In the genomic region with DNA sequence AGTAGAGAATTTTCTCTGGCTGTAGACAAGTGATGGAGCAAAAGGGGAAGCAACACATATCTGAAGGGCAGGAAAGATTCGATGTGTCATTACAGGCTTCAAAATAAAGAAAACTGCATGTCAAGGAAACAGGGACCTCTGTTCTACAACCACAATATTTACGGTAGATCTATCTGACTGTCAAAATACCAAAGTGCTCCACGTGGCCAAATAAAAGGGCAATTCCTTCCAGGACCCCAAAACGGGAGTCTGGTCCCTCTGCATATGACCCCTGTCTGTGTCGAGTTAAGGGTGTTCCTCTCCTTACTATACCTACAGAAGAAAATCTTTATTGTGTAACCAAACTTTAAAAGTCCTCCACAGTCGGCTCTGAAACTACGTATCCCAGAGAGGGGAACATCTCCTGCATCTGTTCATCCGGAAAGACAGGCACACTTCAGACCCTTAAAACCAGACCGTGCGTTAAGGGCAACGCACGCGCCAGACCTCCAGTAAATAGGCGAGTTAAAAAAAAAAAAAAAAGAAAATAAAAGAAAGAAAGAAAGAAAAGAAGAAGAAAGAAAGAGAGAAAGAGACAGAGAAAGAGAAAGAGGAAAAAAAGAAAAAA, we compare ENCODE assay signal across 8 cellular contexts. TPM values are rescaled to one million over a fixed set of nuclear protein-coding genes. Genes with fewer than 3 reads are reported as not detected.
A peak's percentile ranks its signal among the peaks of the same experiment; 100 is the strongest.
DNase-seq lines count a peak whose midpoint lies in the region; ATAC-seq, FAIRE-seq and TF ChIP-seq lines count a peak whose summit lies in the region.

No MANE protein-coding gene starts in this region.

- H3K36me3 ChIP-seq in bronchial epithelial cell (ENCODE audit: control insufficient read depth, insufficient read depth, low read length) (peaks cover 2% of the 10 kb centered on the region), muscle layer of duodenum (ENCODE audit: control insufficient read depth in 1 of 2, insufficient read depth in 2 of 2, low read length in 2 of 2) (no peaks in the 10 kb centered on the region)

- no peaks in the 10 kb centered on the region for H3K9me3 ChIP-seq in muscle layer of duodenum (ENCODE audit: control insufficient read depth in 1 of 2, low read length in 2 of 2)

- H3K27me3 ChIP-seq in bronchial epithelial cell (ENCODE audit: control insufficient read depth, insufficient read depth, low read length), result no peaks in the 10 kb centered on the region
- H3K27me3 ChIP-seq in muscle layer of duodenum (ENCODE audit: low read depth, low read length), result no peaks in the 10 kb centered on the region

- peak overlapping the region; percentile 90 for H3K4me3 ChIP-seq in NB4 (ENCODE audit: low read depth, low read length)
- peak overlapping the region; percentile 92 for H3K4me3 ChIP-seq in bronchial epithelial cell (ENCODE audit: low read depth, low read length)
- H3K4me3 ChIP-seq in muscle layer of duodenum (ENCODE audit: low read depth in 1 of 2, low read length in 2 of 2), result peak overlapping the region; percentile 71 to 99

- H3K4me1 ChIP-seq in muscle layer of duodenum (ENCODE audit: control insufficient read depth in 1 of 2, insufficient read depth in 2 of 2, low read length in 2 of 2), result peaks cover 8 to 23% of the 10 kb centered on the region in 2 donors

- DNase-seq in ELF-1 (ENCODE audit: low read depth, low spot score) (peak; percentile 24), NB4 (ENCODE audit: low read depth) (peak; percentile 75), bronchial epithelial cell (ENCODE audit: low read depth) (no peak), T-helper 9 cell (no peak)

- ATAC-seq in HG03108 (IDR thresholded peaks at IDR 0.05; ENCODE audit: unreplicated experiment) (no peak), HG02840 (IDR thresholded peaks at IDR 0.05; ENCODE audit: low FRiP score, unreplicated experiment) (no peak), HG03354 (IDR thresholded peaks at IDR 0.05; ENCODE audit: poor library complexity, severe bottlenecking, unreplicated experiment) (no peak)

- H3K27ac ChIP-seq in muscle layer of duodenum (ENCODE audit: low read length), result peak overlapping the region; percentile 63

- no peak for TF ChIP-seq CTCF in NB4 (IDR thresholded peaks at IDR 0.05; ENCODE audit: low read depth, low read length)
- TF ChIP-seq CTCF in bronchial epithelial cell (IDR thresholded peaks at IDR 0.05; ENCODE audit: insufficient read depth, low read length, severe bottlenecking), result no peak

- no peak for FAIRE-seq in bronchial epithelial cell (lab: Jason Lieb, UNC)

- no peak for TF ChIP-seq POLR2A in NB4 (IDR thresholded peaks at IDR 0.05; ENCODE audit: extremely low read depth, insufficient read length)

RNA-seq across cellular contexts. Expression of a gene that starts 0.8 kb away (rescaled TPM):
- 184 and 221 TPM in 2 replicates for total RNA-seq in bronchial epithelial cell

RNA-seq across cellular contexts. Expression of a gene that starts 47.1 kb away (rescaled TPM):
- total RNA-seq in bronchial epithelial cell, result 0.26 and 0.53 TPM in 2 replicates

Comparison
In these comparisons a context has a peak if more than half of its experiments do, and no peak if none do; other contexts are left out.
1. DNase-seq: peak in ELF-1 (single experiment) and NB4 (single experiment); none in bronchial epithelial cell (single experiment) and T-helper 9 cell (single experiment).
2. Peak in every context shown above with its lines, with median percentiles within 50 percentile points of each other: H3K4me3 ChIP-seq.